In genomic region chr5:149282027-149282965, GRCh38 we compare ENCODE assay signal across 20 cellular contexts. TPM values are rescaled to one million over a fixed set of nuclear protein-coding genes. Genes with fewer than 3 reads are reported as not detected.
"Had no signal": no experiment of that assay in that cellular context is flagged by ENCODE, and none has a peak within 500 bp of the region (broad histone marks: within the 10 kb centered on the region; RNA-seq: fewer than 3 reads in every experiment).

No MANE protein-coding gene starts in this region.

- H3K27me3 ChIP-seq: brain microvascular endothelial cell, suprapubic skin had no signal

- H3K4me3 ChIP-seq: coronary artery, suprapubic skin had no signal

- H3K9me3 ChIP-seq: SK-N-SH, suprapubic skin had no signal

- H3K27ac Mint-ChIP-seq: activated B cell treated with CpG ODN at 0.5 μM for 24 hours; activated CD4-positive, alpha-beta T cell treated with anti-CD3 and anti-CD28 coated beads, Interleukin-2, amount 10 ng/mL, durations not matched to agents 24 days and 14 days; activated CD8-positive, alpha-beta T cell treated with anti-CD3 and anti-CD28 coated beads, Interleukin-2, amount 10 ng/mL, durations not matched to agents 7 days and 5 days; T-helper 2 cell treated with Interferon-gamma antibody and Interleukin-4, amounts not matched to agents 5 μg/mL and 100 μg/mL, for 36 hours; type B pancreatic cell had no signal

- H3K4me1 Mint-ChIP-seq: activated B cell treated with CpG ODN at 0.5 μM for 24 hours; activated CD4-positive, alpha-beta T cell treated with anti-CD3 and anti-CD28 coated beads, Interleukin-2, amount 10 ng/mL, durations not matched to agents 24 days and 14 days; neural crest cell had no signal

- H3K9ac ChIP-seq: SK-N-SH had no signal

- H3K4me3 Mint-ChIP-seq: activated B cell treated with CpG ODN at 0.5 μM for 24 hours; activated CD4-positive, alpha-beta T cell treated with anti-CD3 and anti-CD28 coated beads, Interleukin-2, amount 10 ng/mL, durations not matched to agents 24 days and 14 days; activated CD8-positive, alpha-beta T cell treated with anti-CD3 and anti-CD28 coated beads, Interleukin-2, amount 10 ng/mL, durations not matched to agents 7 days and 5 days; activated T-cell treated with anti-CD3 and anti-CD28 coated beads, Interleukin-2, amount 50 U/mL, for 4 hours; neural crest cell; T-helper 2 cell treated with Interferon-gamma antibody and Interleukin-4, amounts not matched to agents 5 μg/mL and 100 μg/mL, for 36 hours; type B pancreatic cell had no signal

- H3K4me2 ChIP-seq: SK-N-SH had no signal

- H3K27ac ChIP-seq: brain microvascular endothelial cell, coronary artery, suprapubic skin had no signal

- ATAC-seq: activated CD8-positive, alpha-beta T cell treated with anti-CD3 and anti-CD28 coated beads, Interleukin-2, amount 10 ng/mL, durations not matched to agents 7 days and 5 days; activated T-cell treated with anti-CD3 and anti-CD28 coated beads, Interleukin-2, amount 50 U/mL, for 4 hours; left lobe of liver had no signal

- DNase-seq: activated B cell treated with CpG ODN at 0.5 μM for 24 hours; activated CD4-positive, alpha-beta T cell treated with anti-CD3 and anti-CD28 coated beads, Interleukin-2, amount 10 ng/mL, durations not matched to agents 24 days and 14 days; activated CD8-positive, alpha-beta memory T cell treated with anti-CD3 and anti-CD28 coated beads, Interleukin-2, amount 50 U/mL, for 4 hours; activated CD8-positive, alpha-beta T cell treated with anti-CD3 and anti-CD28 coated beads, Interleukin-2, amount 10 ng/mL, durations not matched to agents 7 days and 5 days; activated effector memory CD4-positive, alpha-beta T cell treated with anti-CD3 and anti-CD28 coated beads, Interleukin-2, amount 50 U/mL, for 16 hours; activated naive CD4-positive, alpha-beta T cell treated with anti-CD3 and anti-CD28 coated beads, Interleukin-2, amount 50 U/mL, for 16 hours; activated T-cell treated with anti-CD3 and anti-CD28 coated beads, Interleukin-2, amount 50 U/mL, for 4 hours; aorta; brain microvascular endothelial cell; mammary epithelial cell; midbrain; SK-N-SH; stimulated activated CD4-positive, alpha-beta T cell treated with anti-CD3 and anti-CD28 coated beads, Interleukin-2, amount 100 ng/mL, for 24 hours; stimulated activated naive CD4-positive, alpha-beta T cell treated with Interleukin-2 at 50 U/mL for 16 hours had no signal

- H3K36me3 ChIP-seq: brain microvascular endothelial cell, suprapubic skin had no signal

- H3K36me3 Mint-ChIP-seq: type B pancreatic cell had no signal

- H3K9me3 Mint-ChIP-seq: activated B cell treated with CpG ODN at 0.5 μM for 24 hours; activated CD4-positive, alpha-beta T cell treated with anti-CD3 and anti-CD28 coated beads, Interleukin-2, amount 10 ng/mL, durations not matched to agents 24 days and 14 days; activated T-cell treated with anti-CD3 and anti-CD28 coated beads, Interleukin-2, amount 50 U/mL, for 4 hours; neural crest cell; T-helper 2 cell treated with Interferon-gamma antibody and Interleukin-4, amounts not matched to agents 5 μg/mL and 100 μg/mL, for 36 hours; type B pancreatic cell had no signal

RNA-seq across cellular contexts. Expression of gene AFAP1L1, which starts 10.6 kb away (rescaled TPM):
- total RNA-seq: activated B cell treated with CpG ODN at 0.5 μM for 24 hours; activated CD4-positive, alpha-beta T cell treated with anti-CD3 and anti-CD28 coated beads, Interleukin-2, amount 10 ng/mL, durations not matched to agents 24 days and 14 days; activated CD8-positive, alpha-beta T cell treated with anti-CD3 and anti-CD28 coated beads, Interleukin-2, amount 10 ng/mL, durations not matched to agents 7 days and 5 days had no signal
